ENCODE assay signal across 9 cellular contexts in genomic region chr10:11162828-11163599, GRCh38.
A peak's percentile ranks its signal among the peaks of the same experiment; 100 is the strongest.
DNase-seq lines count a peak whose midpoint lies in the region; ATAC-seq and TF ChIP-seq lines count a peak whose summit lies in the region.
"Had no signal": no experiment of that assay in that cellular context is flagged by ENCODE, and none has a peak within 500 bp of the region (broad histone marks: within the 10 kb centered on the region; RNA-seq: fewer than 3 reads in every experiment).

No MANE protein-coding gene starts in this region.

- H3K9me3 Mint-ChIP-seq in mesothelial cell of epicardium, result peaks cover 12% of the 10 kb centered on the region

- no peak for TF ChIP-seq POLR2A in prostate gland (IDR thresholded peaks at IDR 0.05)

- ATAC-seq in HG03558 (IDR thresholded peaks at IDR 0.05; ENCODE audit: extremely low read depth, unreplicated experiment), result peak; percentile 48
- ATAC-seq: A549 had no signal

- H3K4me3 ChIP-seq in prostate gland, result no peak overlapping the region
- H3K4me3 ChIP-seq: A549 had no signal

- H3K27ac ChIP-seq in prostate gland, result no peak overlapping the region
- H3K27ac ChIP-seq: A549 had no signal

- peaks cover 6% of the 10 kb centered on the region for H3K36me3 Mint-ChIP-seq in mesothelial cell of epicardium

- no peaks in the 10 kb centered on the region for H3K4me1 ChIP-seq in prostate gland (replicated peaks)
- H3K4me1 ChIP-seq: A549 had no signal

- H3K36me3 ChIP-seq in prostate gland, result no peaks in the 10 kb centered on the region

- H3K4me3 Mint-ChIP-seq in mesothelial cell of epicardium, result no peak overlapping the region

- TF ChIP-seq CTCF in mesothelial cell of epicardium (IDR thresholded peaks at IDR 0.05; ENCODE audit: unreplicated experiment), result no peak
- TF ChIP-seq CTCF in prostate gland (IDR thresholded peaks at IDR 0.05), result no peak

- H3K27ac Mint-ChIP-seq in mesothelial cell of epicardium, result no peak overlapping the region

- H3K27me3 ChIP-seq in prostate gland (replicated peaks; ENCODE audit: insufficient read depth), result no peaks in the 10 kb centered on the region

- peaks cover 23% of the 10 kb centered on the region for H3K4me1 Mint-ChIP-seq in mesothelial cell of epicardium

- H3K27me3 Mint-ChIP-seq in mesothelial cell of epicardium (ENCODE audit: low read depth), result peaks cover 58% of the 10 kb centered on the region

- WGBS in prostate gland, result 73% methylated on average over 10 of the region's 10 CpGs

- H3K9me3 ChIP-seq in prostate gland, result no peaks in the 10 kb centered on the region
- H3K9me3 ChIP-seq: A549 had no signal

- DNase-seq in activated T-cell treated with anti-CD3 and anti-CD28 coated beads for 1 hour (ENCODE audit: low read depth) (peak; percentile 58), activated T-cell treated with anti-CD3 and anti-CD28 coated beads for 4 hours (no peak), globus pallidus (ENCODE audit: low spot score) (peak; percentile 77), mesothelial cell of epicardium (ENCODE audit: low spot score in 2 of 2, unreplicated experiment in 2 of 2) (no peak), prostate gland (ENCODE audit: low spot score) (no peak)
- DNase-seq in activated CD4-positive, alpha-beta T cell treated with anti-CD3 and anti-CD28 coated beads, Interleukin-2, amount 50 U/mL, for 48 hours, result peak; percentile 58 to 67
- DNase-seq in stimulated activated CD4-positive, alpha-beta T cell treated with anti-CD3 and anti-CD28 coated beads, Interleukin-4, amount 100 ng/mL, for 4 hours, result peak; percentile 37 to 71

- intact Hi-C loops in prostate gland (cut with DNase I), result loop anchor here (10.0 kb wide), 1 partner anchor 118 kb away; no protein-coding TSS in a partner anchor

Comparison
In these comparisons a context has a peak if more than half of its experiments do, and no peak if none do; other contexts are left out.
1. DNase-seq: peak in activated T-cell treated with anti-CD3 and anti-CD28 coated beads for 1 hour (single experiment), activated CD4-positive, alpha-beta T cell treated with anti-CD3 and anti-CD28 coated beads, Interleukin-2, amount 50 U/mL, for 48 hours (2 of 2), globus pallidus (single experiment) and stimulated activated CD4-positive, alpha-beta T cell treated with anti-CD3 and anti-CD28 coated beads, Interleukin-4, amount 100 ng/mL, for 4 hours (2 of 2); none in activated T-cell treated with anti-CD3 and anti-CD28 coated beads for 4 hours (single experiment), mesothelial cell of epicardium (0 of 2) and prostate gland (single experiment).